ENCODE assay signal across 23 cellular contexts in the genomic region with DNA sequence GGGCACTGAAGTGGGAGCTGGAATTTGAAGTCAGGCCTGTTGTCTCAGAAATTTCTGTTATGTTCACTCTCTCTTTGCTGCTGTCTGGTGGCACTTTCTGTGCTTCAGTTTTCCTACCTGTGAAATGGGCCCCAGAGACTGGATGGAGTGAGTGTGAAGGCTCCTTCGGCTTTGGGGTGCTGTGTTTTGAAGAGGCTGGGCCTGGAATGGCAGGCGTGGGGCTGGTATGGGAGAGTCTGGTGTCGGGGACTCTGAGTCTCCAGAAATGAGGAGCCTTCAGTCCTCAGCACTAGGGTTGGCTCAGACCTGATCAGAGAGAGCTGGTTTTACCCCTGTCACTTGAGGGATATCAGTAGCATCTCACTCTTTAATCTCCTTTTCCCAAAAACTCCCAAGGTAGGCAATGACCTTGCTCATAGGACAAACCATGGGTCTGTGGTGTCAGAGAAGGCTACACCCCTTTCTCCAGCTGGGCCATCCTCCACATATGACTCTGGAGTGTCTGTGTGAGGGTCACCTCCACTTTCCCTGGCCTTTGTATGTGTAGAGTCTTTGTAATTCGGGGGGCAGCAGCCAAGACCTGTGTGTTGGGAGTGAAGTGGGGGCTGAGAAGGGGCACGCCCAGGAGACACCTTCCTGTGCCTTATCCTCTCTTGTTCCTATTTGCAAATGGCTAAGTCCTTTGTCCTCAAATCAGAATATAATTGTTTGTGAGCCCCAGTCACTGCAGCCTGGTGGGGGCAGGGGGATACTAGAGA.
"Had no signal": no experiment of that assay in that cellular context is flagged by ENCODE, and none has a peak within 500 bp of the region (broad histone marks: within the 10 kb centered on the region; RNA-seq: fewer than 3 reads in every experiment).

No MANE protein-coding gene starts in this region.

- H3K27ac ChIP-seq: breast epithelium, colonic mucosa, esophagus squamous epithelium, gastrocnemius medialis, right atrium auricular region, tibial nerve had no signal

- H3K9me3 Mint-ChIP-seq: activated CD8-positive, alpha-beta T cell treated with anti-CD3 and anti-CD28 coated beads for 36 hours; activated naive CD8-positive, alpha-beta T cell treated with anti-CD3 and anti-CD28 coated beads, Interleukin-2, amount 10 ng/mL, durations not matched to agents 7 days and 5 days; activated T-helper 2 cell treated with anti-CD3 and anti-CD28 coated beads, Interferon-gamma antibody, Interleukin-2, Interleukin-4, amounts not matched to agents 10 μg/mL and 5 μg/mL and 100 μg/mL, durations not matched to agents 14 hours and 24 hours and 36 hours; central memory CD8-positive, alpha-beta T cell had no signal

- H3K27ac Mint-ChIP-seq: activated CD8-positive, alpha-beta T cell treated with anti-CD3 and anti-CD28 coated beads for 36 hours; activated naive CD4-positive, alpha-beta T cell treated with anti-CD3 and anti-CD28 coated beads for 36 hours; activated naive CD8-positive, alpha-beta T cell treated with anti-CD3 and anti-CD28 coated beads, Interleukin-2, amount 10 ng/mL, durations not matched to agents 7 days and 5 days; activated T-helper 2 cell treated with anti-CD3 and anti-CD28 coated beads, Interferon-gamma antibody, Interleukin-2, Interleukin-4, amounts not matched to agents 10 μg/mL and 5 μg/mL and 100 μg/mL, durations not matched to agents 14 hours and 24 hours and 36 hours; progenitor cell of endocrine pancreas had no signal

- H3K9me3 ChIP-seq: colonic mucosa, esophagus squamous epithelium, gastrocnemius medialis, right atrium auricular region had no signal

- H3K36me3 ChIP-seq: breast epithelium, colonic mucosa, esophagus squamous epithelium, gastrocnemius medialis, right atrium auricular region, tibial nerve had no signal

- H3K27me3 ChIP-seq: colonic mucosa, right atrium auricular region had no signal

- H3K36me3 Mint-ChIP-seq: activated naive CD8-positive, alpha-beta T cell treated with anti-CD3 and anti-CD28 coated beads, Interleukin-2, amount 10 ng/mL, durations not matched to agents 7 days and 5 days had no signal

- ATAC-seq: activated CD8-positive, alpha-beta T cell treated with anti-CD3 and anti-CD28 coated beads for 36 hours; activated T-cell treated with anti-CD3 and anti-CD28 coated beads, Interleukin-2, amount 50 U/mL, for 4 hours; gastrocnemius medialis; stimulated activated naive CD8-positive, alpha-beta T cell treated with anti-CD3 and anti-CD28 coated beads, Interleukin-15, Interleukin-2, amounts not matched to agents 100 U/mL and 50 U/mL, for 24 hours had no signal

- H3K4me1 Mint-ChIP-seq: activated naive CD8-positive, alpha-beta T cell treated with anti-CD3 and anti-CD28 coated beads, Interleukin-2, amount 10 ng/mL, durations not matched to agents 7 days and 5 days; central memory CD8-positive, alpha-beta T cell had no signal

- DNase-seq: activated CD4-positive, alpha-beta T cell treated with anti-CD3 and anti-CD28 coated beads for 48 hours; activated CD8-positive, alpha-beta T cell treated with anti-CD3 and anti-CD28 coated beads for 36 hours; activated naive CD4-positive, alpha-beta T cell treated with anti-CD3 and anti-CD28 coated beads for 36 hours; activated naive CD8-positive, alpha-beta T cell treated with anti-CD3 and anti-CD28 coated beads, Interleukin-2, amount 10 ng/mL, durations not matched to agents 7 days and 5 days; activated T-cell treated with anti-CD3 and anti-CD28 coated beads, Interleukin-2, amount 50 U/mL, for 4 hours; amniotic stem cell; colonic mucosa; esophagus squamous epithelium; gastrocnemius medialis; hypothalamus; mesenchymal stem cell; nephron progenitor cell; nucleus accumbens; stimulated activated CD4-positive, alpha-beta T cell treated with anti-CD3 and anti-CD28 coated beads, Interleukin-12 subunit alpha, Interleukin-12 subunit beta, amount 100 ng/mL, for 4 hours; stimulated activated CD4-positive, alpha-beta T cell treated with anti-CD3 and anti-CD28 coated beads, Interleukin-4, amount 100 ng/mL, for 4 hours; stimulated activated naive CD8-positive, alpha-beta T cell treated with anti-CD3 and anti-CD28 coated beads, Interleukin-15, Interleukin-2, amounts not matched to agents 100 U/mL and 50 U/mL, for 24 hours; substantia nigra had no signal

- H3K4me3 Mint-ChIP-seq: activated CD8-positive, alpha-beta T cell treated with anti-CD3 and anti-CD28 coated beads for 36 hours; activated naive CD4-positive, alpha-beta T cell treated with anti-CD3 and anti-CD28 coated beads for 36 hours; activated naive CD8-positive, alpha-beta T cell treated with anti-CD3 and anti-CD28 coated beads, Interleukin-2, amount 10 ng/mL, durations not matched to agents 7 days and 5 days; activated T-cell treated with anti-CD3 and anti-CD28 coated beads, Interleukin-2, amount 50 U/mL, for 4 hours; central memory CD8-positive, alpha-beta T cell; nephron progenitor cell had no signal

- H3K4me1 ChIP-seq: breast epithelium, colonic mucosa, esophagus squamous epithelium, gastrocnemius medialis, right atrium auricular region, tibial nerve had no signal

- H3K4me3 ChIP-seq: breast epithelium, colonic mucosa, esophagus squamous epithelium, gastrocnemius medialis, right atrium auricular region, tibial nerve had no signal
